In the genomic region with DNA sequence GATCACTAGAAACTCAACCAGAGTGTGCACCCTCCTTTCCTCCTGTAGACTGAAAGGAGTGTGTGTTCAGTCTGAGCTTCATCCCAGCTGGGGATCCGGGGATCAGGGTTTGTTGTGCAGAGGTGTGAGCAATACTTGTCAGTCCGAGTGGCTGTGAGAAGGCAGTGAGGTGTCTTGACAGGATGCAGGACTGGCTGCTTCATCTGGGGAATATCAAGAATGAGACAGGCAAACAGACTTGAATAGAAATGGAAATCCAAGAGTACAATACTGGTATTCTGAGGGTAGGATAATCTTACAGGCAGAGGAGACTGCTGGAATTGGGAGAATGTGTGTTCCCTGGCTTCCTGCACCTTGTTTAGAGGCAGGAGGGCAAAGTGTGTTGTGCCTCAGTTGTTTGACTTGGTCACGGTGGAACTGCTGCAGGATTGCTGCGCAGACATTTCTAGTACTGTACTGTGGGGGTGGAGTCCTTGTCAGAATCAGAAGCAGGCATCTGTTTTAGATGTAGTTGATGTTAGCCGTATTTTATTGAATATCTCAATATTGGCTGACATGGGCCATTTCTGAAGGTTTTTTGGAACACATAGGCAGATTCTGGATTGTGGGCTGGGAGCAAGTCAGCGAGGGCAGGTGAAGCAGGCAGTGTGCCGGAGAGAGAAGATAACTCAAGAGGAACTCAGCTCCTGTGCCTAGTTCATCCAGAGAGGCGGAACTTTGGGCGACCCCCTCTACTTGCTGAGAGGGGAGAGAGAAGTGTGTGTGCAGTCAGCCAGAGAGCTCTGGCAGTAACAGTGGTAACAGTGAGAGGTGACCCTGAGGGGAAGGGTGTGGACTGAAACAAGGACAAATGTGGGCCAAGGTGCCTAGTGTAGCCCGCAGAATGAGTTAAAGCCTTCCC, we compare ENCODE assay signal across 1 cellular context.
TF ChIP-seq lines count a peak whose summit lies in the region.

No MANE protein-coding gene starts in this region.

TF ChIP-seq in GM23338, 12 proteins besides CTCF, POLR2A, EP300 and RAD21 (continued from another document):
- TF ChIP-seq ZNF462 (CRISPR knock-in tag; IDR thresholded peaks at IDR 0.05): no peak
